12 cellular contexts compared by ENCODE assay signal in the genomic region with DNA sequence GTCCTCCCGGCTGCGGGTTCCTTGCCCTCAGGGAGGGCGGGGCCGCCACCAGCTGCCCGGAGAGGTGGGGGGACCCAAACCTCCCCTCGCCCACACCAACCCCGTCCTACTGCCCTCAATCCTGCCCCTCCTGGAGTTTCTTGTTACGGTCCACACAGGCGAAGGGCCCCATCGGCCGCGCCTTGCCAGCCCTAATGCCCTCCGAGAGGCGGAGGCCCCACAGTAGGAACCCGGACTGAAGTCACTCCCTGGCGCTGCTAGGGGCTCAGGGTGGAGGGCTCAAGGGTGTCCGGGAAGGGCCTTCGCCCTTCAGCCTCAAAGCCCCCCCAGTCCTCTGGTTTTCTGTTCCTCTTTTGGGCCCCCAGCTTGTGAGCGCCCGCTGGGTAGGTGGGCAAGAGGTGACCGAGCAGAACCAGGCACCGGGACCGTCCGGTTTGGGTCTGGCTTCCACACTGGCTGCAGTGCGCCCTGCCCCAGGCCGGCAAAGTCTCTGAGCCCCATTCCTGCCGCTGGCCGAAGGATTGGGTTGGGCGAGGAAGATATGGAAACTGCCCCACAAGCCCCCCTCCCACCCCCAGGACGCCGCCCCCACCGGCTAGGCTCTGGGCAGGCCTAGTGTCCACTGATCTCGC. TPM values are rescaled to one million over a fixed set of nuclear protein-coding genes. Genes with fewer than 3 reads are reported as not detected.
DNase-seq lines count a peak whose midpoint lies in the region; ATAC-seq and TF ChIP-seq lines count a peak whose summit lies in the region.
"Had no signal": no experiment of that assay in that cellular context is flagged by ENCODE, and none has a peak within 500 bp of the region (broad histone marks: within the 10 kb centered on the region; RNA-seq: fewer than 3 reads in every experiment).

No MANE protein-coding gene starts in this region.

- peak overlapping the region; percentile 58 for H2AFZ ChIP-seq in HCT116 (ENCODE audit: low read depth, low read length, poor library complexity, severe bottlenecking)

- H3K36me3 Mint-ChIP-seq in activated B cell treated with CpG ODN at 0.5 μM for 24 hours (ENCODE audit: low read depth): no peaks in the 10 kb centered on the region

- CTCF ChIA-PET in HCT116 (lab: Charles Lee): interaction anchor here (0.8 to 5.2 kb wide), 12 partner anchors 8 to 609 kb away, joined by 3 to 133 read pairs (median 5); no protein-coding TSS in a partner anchor
- CTCF ChIA-PET in activated B cell treated with CpG ODN at 0.5 μM for 24 hours (lab: Charles Lee): interaction anchor here (1.0 to 3.9 kb wide), 3 partner anchors 27 to 236 kb away, joined by 4 to 35 read pairs (median 5); no protein-coding TSS in a partner anchor

- H3K27me3 ChIP-seq in HCT116 (ENCODE audit: insufficient read depth, low read length): no peaks in the 10 kb centered on the region
- H3K27me3 ChIP-seq in iPS-15b (ENCODE audit: control insufficient read depth, insufficient read depth, low read length): peaks cover 24% of the 10 kb centered on the region

- peak overlapping the region; percentile 62 for H3K9ac ChIP-seq in HCT116 (ENCODE audit: low read length)
- H3K9ac ChIP-seq in iPS-15b (ENCODE audit: low read depth, low read length): peak overlapping the region; percentile 12

- H3K27me3 Mint-ChIP-seq in activated B cell treated with CpG ODN at 0.5 μM for 24 hours: peaks cover 26% of the 10 kb centered on the region

- peak overlapping the region; percentile 88 for H3K27ac ChIP-seq in HCT116 (ENCODE audit: low read depth, low read length)
- H3K27ac ChIP-seq in skin epidermis: peak overlapping the region in 1 of 21 experiments; percentile 11

- H3K4me1 Mint-ChIP-seq in activated B cell treated with CpG ODN at 0.5 μM for 24 hours: peaks cover 13% of the 10 kb centered on the region

- H3K79me2 ChIP-seq in HCT116 (ENCODE audit: insufficient read depth, low read length): no peaks in the 10 kb centered on the region

- H4K20me1 ChIP-seq in HCT116 (ENCODE audit: insufficient read depth): no peaks in the 10 kb centered on the region

- no peaks in the 10 kb centered on the region for H3K9me3 Mint-ChIP-seq in activated B cell treated with CpG ODN at 0.5 μM for 24 hours

- peaks cover 17 to 37% of the 10 kb centered on the region in 2 experiments for H3K4me1 ChIP-seq in HCT116 (ENCODE audit: control insufficient read depth in 1 of 2, insufficient read depth in 2 of 2, low read length in 2 of 2)
- H3K4me1 ChIP-seq in iPS-15b (ENCODE audit: control insufficient read depth, insufficient read depth, low read length): peaks cover 3% of the 10 kb centered on the region

- peak overlapping the region; percentile 98 for H3K4me2 ChIP-seq in HCT116 (ENCODE audit: low read length)

- peak overlapping the region; percentile 67 for H3K4me3 Mint-ChIP-seq in activated B cell treated with CpG ODN at 0.5 μM for 24 hours

- POLR2A ChIA-PET in HCT116 (lab: Charles Lee) (interaction anchor here (0.9 to 2.1 kb wide), 7 partner anchors 11 to 48 kb away, joined by 3 to 18 read pairs (median 4); no protein-coding TSS in a partner anchor), activated B cell treated with CpG ODN at 0.5 μM for 24 hours (lab: Charles Lee) (no interaction called here)

- RAD21 ChIA-PET in HCT116 (lab: Charles Lee; ENCODE audit: low non-redundant PET in 1 of 2, low total read pairs in 2 of 2, uncharacterized antibody in 2 of 2, unreplicated experiment in 2 of 2): interaction anchor here (0.9 to 3.2 kb wide), 3 partner anchors 26 kb away, joined by 5 to 22 read pairs (median 22); no protein-coding TSS in a partner anchor

- no peak overlapping the region for H3K27ac Mint-ChIP-seq in activated B cell treated with CpG ODN at 0.5 μM for 24 hours

- BruUV-seq in HCT116 (replicated peaks; lab: Mats Ljungman, UMichigan): TSS peak; percentile 76

- no peaks in the 10 kb centered on the region for H3K36me3 ChIP-seq in HCT116 (ENCODE audit: control insufficient read depth in 1 of 2, insufficient read depth in 2 of 2, low read length in 2 of 2)
- no peaks in the 10 kb centered on the region for H3K36me3 ChIP-seq in iPS-15b (ENCODE audit: control insufficient read depth, insufficient read depth, low read length)

- TF ChIP-seq CTCF in HCT116 (IDR thresholded peaks at IDR 0.05 in 2 of 3, conservative IDR thresholded peaks at IDR 0.05 in 1 of 3; ENCODE audit: borderline replicate concordance in 1 of 3, insufficient read depth in 1 of 3, low read depth in 2 of 3, low read length in 2 of 3) (no peak), activated B cell treated with CpG ODN at 0.5 μM for 24 hours (IDR thresholded peaks at IDR 0.05) (no peak)

- intact Hi-C loops in HCT116 (cut with micrococcal nuclease): loop anchor here (2.0 kb wide), 1 partner anchor 285 kb away; no protein-coding TSS in a partner anchor
- intact Hi-C loops in activated B cell treated with CpG ODN at 0.5 μM for 24 hours (cut with micrococcal nuclease): loop anchor here (1.0 to 2.0 kb wide), 3 partner anchors 26 to 285 kb away; partner anchors contain the start of gene KRTAP5-5

- H3K9me3 ChIP-seq in HCT116 (ENCODE audit: control insufficient read depth in 1 of 2, insufficient read depth in 1 of 2, low read depth in 1 of 2, low read length in 2 of 2) (no peaks in the 10 kb centered on the region), iPS-15b (ENCODE audit: control insufficient read depth, insufficient read depth, low read length) (no peaks in the 10 kb centered on the region)

- no peak for TF ChIP-seq POLR2A in HCT116 (IDR thresholded peaks at IDR 0.05; ENCODE audit: borderline replicate concordance, extremely low read depth, insufficient read depth, insufficient read length)

- H3K4me3 ChIP-seq in HCT116 (replicated peaks in 1 of 2; ENCODE audit: low read depth in 1 of 2, low read length in 2 of 2) (peak overlapping the region; percentile 50 to 62), iPS-15b (ENCODE audit: low read depth, low read length) (peak overlapping the region; percentile 64), skin epidermis (peak overlapping the region in 5 of 7 experiments; percentile 5 to 37 (median 32))

- DNase-seq in HCT116 (ENCODE audit: low read depth, low spot score) (no peak), activated B cell treated with CpG ODN at 0.5 μM for 24 hours (no peak), NCI-H128 (lab: John Stamatoyannopoulos, UW; ENCODE audit: unreplicated experiment) (no peak)
- DNase-seq: activated effector memory CD4-positive, alpha-beta T cell treated with Interleukin-2 at 50 U/mL for 16 hours; stimulated activated CD8-positive, alpha-beta memory T cell treated with anti-CD3 and anti-CD28 coated beads, Interleukin-4, amount 100 ng/mL, for 48 hours had no signal

- no peak for TF ChIP-seq RAD21 in HCT116 (IDR thresholded peaks at IDR 0.05; ENCODE audit: low read depth)

- ATAC-seq in HCT116 (peak; percentile 24), activated B cell treated with CpG ODN at 0.5 μM for 24 hours (ENCODE audit: low read depth) (peak; percentile 27), GM18907 (IDR thresholded peaks at IDR 0.05; ENCODE audit: unreplicated experiment) (no peak), GM19035 (IDR thresholded peaks at IDR 0.05; ENCODE audit: unreplicated experiment) (no peak), HG03135 (IDR thresholded peaks at IDR 0.05; ENCODE audit: unreplicated experiment) (no peak)

- no peaks in the 10 kb centered on the region for H3K9me2 ChIP-seq in HCT116 (ENCODE audit: insufficient read depth)

TF ChIP-seq in HCT116, 20 proteins besides CTCF, POLR2A, EP300 and RAD21:
- TF ChIP-seq MAX (IDR thresholded peaks at IDR 0.05) (no peak), ATF3 (IDR thresholded peaks at IDR 0.05) (no peak), YY1 (IDR thresholded peaks at IDR 0.05; ENCODE audit: extremely low read depth, insufficient replicate concordance, low read depth, low read length) (no peak), ZNF274 (IDR thresholded peaks at IDR 0.05; ENCODE audit: low read depth, low read length) (no peak), CBX3 (IDR thresholded peaks at IDR 0.05; ENCODE audit: low read depth) (no peak), CEBPB (IDR thresholded peaks at IDR 0.05; ENCODE audit: low read depth) (no peak), SP1 (IDR thresholded peaks at IDR 0.05; ENCODE audit: low read depth) (no peak), ZFX (IDR thresholded peaks at IDR 0.05) (no peak), POLR2AphosphoS5 (IDR thresholded peaks at IDR 0.05; ENCODE audit: low read depth, low read length) (no peak), SRF (IDR thresholded peaks at IDR 0.05; ENCODE audit: low read depth) (no peak)
- TF ChIP-seq, protein P1, sequence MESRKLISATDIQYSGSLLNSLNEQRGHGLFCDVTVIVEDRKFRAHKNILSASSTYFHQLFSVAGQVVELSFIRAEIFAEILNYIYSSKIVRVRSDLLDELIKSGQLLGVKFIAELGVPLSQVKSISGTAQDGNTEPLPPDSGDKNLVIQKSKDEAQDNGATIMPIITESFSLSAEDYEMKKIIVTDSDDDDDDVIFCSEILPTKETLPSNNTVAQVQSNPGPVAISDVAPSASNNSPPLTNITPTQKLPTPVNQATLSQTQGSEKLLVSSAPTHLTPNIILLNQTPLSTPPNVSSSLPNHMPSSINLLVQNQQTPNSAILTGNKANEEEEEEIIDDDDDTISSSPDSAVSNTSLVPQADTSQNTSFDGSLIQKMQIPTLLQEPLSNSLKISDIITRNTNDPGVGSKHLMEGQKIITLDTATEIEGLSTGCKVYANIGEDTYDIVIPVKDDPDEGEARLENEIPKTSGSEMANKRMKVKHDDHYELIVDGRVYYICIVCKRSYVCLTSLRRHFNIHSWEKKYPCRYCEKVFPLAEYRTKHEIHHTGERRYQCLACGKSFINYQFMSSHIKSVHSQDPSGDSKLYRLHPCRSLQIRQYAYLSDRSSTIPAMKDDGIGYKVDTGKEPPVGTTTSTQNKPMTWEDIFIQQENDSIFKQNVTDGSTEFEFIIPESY (IDR thresholded peaks at IDR 0.05; ENCODE audit: extremely low read depth, insufficient replicate concordance, low read length): no peak

RNA-seq across cellular contexts. Expression of gene DUSP8, which starts 24.5 kb away (rescaled TPM):
- total RNA-seq in HCT116 (2021; ENCODE audit: unreplicated experiment) (10.2 TPM), activated B cell treated with CpG ODN at 0.5 μM for 24 hours (1.3 and 1.7 TPM in 2 replicates)
- 14.7 and 19.3 TPM in 2 replicates for polyA plus RNA-seq in HCT116 (2012)

RNA-seq across cellular contexts. Expression of gene KRTAP5-1, which starts 37.5 kb away (rescaled TPM):
- total RNA-seq in HCT116 (2021; ENCODE audit: unreplicated experiment) (not detected), activated B cell treated with CpG ODN at 0.5 μM for 24 hours (not detected in 2 replicates)
- 0.06 and 0.23 TPM in 2 replicates for polyA plus RNA-seq in HCT116 (2012)
- total RNA-seq: omental fat pad, SK-MEL-5 had no signal

RNA-seq across cellular contexts. Expression of gene KRTAP5-2, which starts 50.5 kb away (rescaled TPM):
- total RNA-seq in HCT116 (2021; ENCODE audit: unreplicated experiment) (not detected), activated B cell treated with CpG ODN at 0.5 μM for 24 hours (not detected in 2 replicates)
- polyA plus RNA-seq in HCT116 (2012): 0.05 and 0.06 TPM in 2 replicates
- total RNA-seq: omental fat pad had no signal

Comparison
In these comparisons a context has a peak if more than half of its experiments do, and no peak if none do; other contexts are left out.
1. ATAC-seq: peak in HCT116 (single experiment) and activated B cell treated with CpG ODN at 0.5 μM for 24 hours (single experiment); none in GM18907 (single experiment), GM19035 (single experiment) and HG03135 (single experiment).
2. Peak in every context shown above with its lines, with median percentiles within 50 percentile points of each other: H3K4me3 ChIP-seq.